Comparison of ENCODE assay signal across 1 cellular context in genomic region chr3:15977598-15978232, GRCh38.
TF ChIP-seq lines count a peak whose summit lies in the region.

No MANE protein-coding gene starts in this region.

TF ChIP-seq in SK-N-SH, 30 proteins besides CTCF, POLR2A, EP300 and RAD21 (continued from another document):
- TF ChIP-seq PBX3 (IDR thresholded peaks at IDR 0.05) (no peak), TAF1 (IDR thresholded peaks at IDR 0.05; ENCODE audit: borderline replicate concordance, low read depth, low read length) (no peak), SMC3 (IDR thresholded peaks at IDR 0.05; ENCODE audit: low read depth, low read length) (no peak), RFX5 (IDR thresholded peaks at IDR 0.05; ENCODE audit: low read length) (no peak), NFIC (IDR thresholded peaks at IDR 0.05; ENCODE audit: borderline replicate concordance) (no peak), GATA2 (CRISPR knock-in tag; IDR thresholded peaks at IDR 0.05) (no peak), FOXM1 (IDR thresholded peaks at IDR 0.05; ENCODE audit: low read depth) (no peak)
TF ChIP-seq in SK-N-SH: peak in this region for 0.
